Comparison of ENCODE assay signal across 19 cellular contexts in the genomic region with DNA sequence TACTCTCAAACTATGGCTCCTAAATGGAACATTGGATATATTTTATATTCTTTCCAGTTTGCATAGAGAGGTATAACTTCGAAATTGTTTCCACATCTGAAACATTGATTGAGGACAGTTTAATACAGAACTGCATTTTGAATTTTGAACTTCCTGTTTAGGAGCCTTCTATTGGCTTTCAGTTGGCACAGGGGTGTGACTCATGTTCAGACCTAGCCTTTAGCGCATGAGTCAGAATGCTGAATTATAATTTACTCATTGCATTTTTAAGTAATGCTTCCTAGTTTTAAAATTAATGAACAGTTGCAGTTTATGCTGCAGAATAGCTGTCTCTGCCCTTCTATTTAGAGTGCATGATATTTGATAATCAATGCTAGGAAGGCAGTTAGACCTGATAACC.
DNase-seq lines count a peak whose midpoint lies in the region; ATAC-seq, FAIRE-seq and TF ChIP-seq lines count a peak whose summit lies in the region.
"Had no signal": no experiment of that assay in that cellular context is flagged by ENCODE, and none has a peak within 500 bp of the region (broad histone marks: within the 10 kb centered on the region; RNA-seq: fewer than 3 reads in every experiment).

No MANE protein-coding gene starts in this region.

- H3K27me3 ChIP-seq in A673 (replicated peaks; ENCODE audit: insufficient read depth, low read depth, low read length, poor library complexity) (no peaks in the 10 kb centered on the region), IMR-90 (ENCODE audit: control insufficient read depth, insufficient read depth, low read length) (no peaks in the 10 kb centered on the region), foreskin keratinocyte (no peaks in the 10 kb centered on the region)

- H3K18ac ChIP-seq in IMR-90 (ENCODE audit: low read depth, low read length): no peak overlapping the region

- in situ Hi-C loops in IMR-90 (cut with MboI; ENCODE audit: low sequenced_read_pairs): no loop called here

- no peaks in the 10 kb centered on the region for H3K9me1 ChIP-seq in IMR-90 (ENCODE audit: insufficient read depth, low read length)

- H2BK15ac ChIP-seq in IMR-90 (ENCODE audit: low read depth, low read length): no peak overlapping the region

- H2AFZ ChIP-seq in IMR-90 (replicated peaks; ENCODE audit: low read length, poor library complexity): no peak overlapping the region

- TF ChIP-seq RAD21 in IMR-90 (IDR thresholded peaks at IDR 0.05; ENCODE audit: low read length): no peak

- no peaks in the 10 kb centered on the region for H3K79me1 ChIP-seq in IMR-90 (ENCODE audit: low read depth in 1 of 2, low read length in 2 of 2)

- H3K56ac ChIP-seq in IMR-90 (ENCODE audit: extremely low read depth, insufficient read depth, low read length): no peak overlapping the region

- H2AK9ac ChIP-seq in IMR-90 (replicated peaks; ENCODE audit: low read depth, low read length, poor library complexity): no peak overlapping the region

- TF ChIP-seq CTCF in A673 (conservative IDR thresholded peaks at IDR 0.05; ENCODE audit: low read depth, low read length) (no peak), IMR-90 (conservative IDR thresholded peaks at IDR 0.05; ENCODE audit: low read depth, low read length) (no peak), foreskin keratinocyte (conservative IDR thresholded peaks at IDR 0.05) (no peak)

- no peak overlapping the region for H4K5ac ChIP-seq in IMR-90 (ENCODE audit: low read depth, low read length)

- no peak overlapping the region for H3K23ac ChIP-seq in IMR-90 (ENCODE audit: low read depth, low read length)

- intact Hi-C loops in A673 (cut with micrococcal nuclease; ENCODE audit: unreplicated experiment) (no loop called here), IMR-90 (cut with micrococcal nuclease) (no loop called here)

- no peak overlapping the region for H2BK5ac ChIP-seq in IMR-90 (ENCODE audit: low read depth, low read length, poor library complexity, severe bottlenecking)

- DNase-seq in A673 (ENCODE audit: low spot score) (peak; percentile 1), IMR-90 (peak; percentile 29), astrocyte of the hippocampus (ENCODE audit: low read depth, low spot score) (peak; percentile 6), foreskin keratinocyte (peak; percentile 11 to 32), T-helper 2 cell (no peak), RCC 7860 (ENCODE audit: low spot score) (no peak), NCI-H1092 treated with DMSO at 0.1 percent for 48 hours (lab: John Stamatoyannopoulos, UW) (no peak)
- DNase-seq: Calu3; CD4-positive, alpha-beta T cell; DND-41; GDM1; Kasumi-1; NCI-H1092; NCI-H1694; NCI-H774; SIG-M5 had no signal

- no peaks in the 10 kb centered on the region for H4K20me1 ChIP-seq in IMR-90 (ENCODE audit: insufficient read depth, low read length)

- TF ChIP-seq POLR2A in IMR-90 (IDR thresholded peaks at IDR 0.05; ENCODE audit: low read depth, low read length): no peak

- BruUV-seq in A673 (replicated peaks; lab: Mats Ljungman, UMichigan) (no TSS peak), IMR-90 (replicated peaks; lab: Mats Ljungman, UMichigan) (no TSS peak)

- H3K4me2 ChIP-seq in IMR-90 (ENCODE audit: low read depth, low read length): no peak overlapping the region
- H3K4me2 ChIP-seq: A549 had no signal

- no peak overlapping the region for H4K91ac ChIP-seq in IMR-90 (ENCODE audit: insufficient read depth, low read depth, low read length)

- H3K4me1 ChIP-seq in A673 (ENCODE audit: insufficient read depth, low read length, poor library complexity, severe bottlenecking) (no peaks in the 10 kb centered on the region), IMR-90 (ENCODE audit: control insufficient read depth, insufficient read depth, low read length) (no peaks in the 10 kb centered on the region), foreskin keratinocyte (no peaks in the 10 kb centered on the region)
- H3K4me1 ChIP-seq: A549 had no signal

- no peak overlapping the region for H4K8ac ChIP-seq in IMR-90 (ENCODE audit: low read depth in 2 of 2, low read length in 2 of 2)

- H3K36me3 ChIP-seq in A673 (ENCODE audit: insufficient read depth, low read length, poor library complexity, severe bottlenecking): no peaks in the 10 kb centered on the region
- H3K36me3 ChIP-seq in IMR-90 (ENCODE audit: control insufficient read depth, insufficient read depth, low read length): no peaks in the 10 kb centered on the region

- POLR2A ChIA-PET in A673 (lab: Charles Lee; ENCODE audit: low non-redundant PET) (no interaction called here), IMR-90 (lab: Charles Lee; ENCODE audit: unreplicated experiment) (no interaction called here)

- H3K14ac ChIP-seq in IMR-90 (replicated peaks; ENCODE audit: low read depth, low read length): no peak overlapping the region

- H3K4me3 ChIP-seq in A673 (ENCODE audit: low read depth, low read length, poor library complexity, severe bottlenecking) (no peak overlapping the region), IMR-90 (ENCODE audit: insufficient read depth, low read depth, low read length) (no peak overlapping the region)
- H3K4me3 ChIP-seq: A549 had no signal

- FAIRE-seq in RCC 7860 (lab: Jason Lieb, UNC): no peak
- FAIRE-seq: A549, GM12892, H1 had no signal

- no peak overlapping the region for H3K9ac ChIP-seq in IMR-90 (ENCODE audit: low read depth, low read length)

- no peak overlapping the region for H2AK5ac ChIP-seq in IMR-90 (ENCODE audit: low read depth, low read length)

- H3K9me3 ChIP-seq in A673 (ENCODE audit: low read depth, low read length, poor library complexity, severe bottlenecking) (peaks cover 3% of the 10 kb centered on the region), IMR-90 (ENCODE audit: control insufficient read depth, insufficient read depth, low read length) (no peaks in the 10 kb centered on the region)
- H3K9me3 ChIP-seq: A549 had no signal

- WGBS in IMR-90 (ENCODE audit: extremely low coverage in 2 of 2, insufficient read length in 1 of 2), 2 experiments: no CpG with 5 or more reads among the region's 2 CpGs

- ATAC-seq in IMR-90 (ENCODE audit: low read depth): no peak
- ATAC-seq in foreskin keratinocyte: peak; percentile 78
- ATAC-seq: A549 had no signal

- dilution Hi-C loops in IMR-90 (cut with HindIII; ENCODE audit: low sequenced_read_pairs, unreplicated experiment): no loop called here

- no peak overlapping the region for H2BK20ac ChIP-seq in IMR-90 (ENCODE audit: low read depth, low read length)

- H2BK120ac ChIP-seq in IMR-90 (ENCODE audit: low read depth, low read length): no peak overlapping the region

- CTCF ChIA-PET in A673 (lab: Charles Lee): no interaction called here
- CTCF ChIA-PET in IMR-90 (lab: Yijun Ruan, JAX): no interaction called here

- no peak overlapping the region for H3K4ac ChIP-seq in IMR-90 (ENCODE audit: low read depth, low read length)

- H3K27ac ChIP-seq in A673 (ENCODE audit: low read depth, low read length, poor library complexity, severe bottlenecking): no peak overlapping the region
- H3K27ac ChIP-seq in IMR-90 (ENCODE audit: insufficient read depth, low read length): no peak overlapping the region
- no peak overlapping the region for H3K27ac ChIP-seq in foreskin keratinocyte
- H3K27ac ChIP-seq: A549 had no signal

TF ChIP-seq in IMR-90, 13 proteins besides CTCF, POLR2A, EP300 and RAD21:
- TF ChIP-seq MXI1 (IDR thresholded peaks at IDR 0.05; ENCODE audit: borderline replicate concordance, low read depth, low read length) (no peak), MAZ (IDR thresholded peaks at IDR 0.05; ENCODE audit: borderline replicate concordance, low read depth, low read length) (no peak), SMC3 (IDR thresholded peaks at IDR 0.05; ENCODE audit: low read depth, low read length) (no peak), CEBPB (IDR thresholded peaks at IDR 0.05; ENCODE audit: low read depth, low read length) (no peak)
- TF ChIP-seq, protein P1, sequence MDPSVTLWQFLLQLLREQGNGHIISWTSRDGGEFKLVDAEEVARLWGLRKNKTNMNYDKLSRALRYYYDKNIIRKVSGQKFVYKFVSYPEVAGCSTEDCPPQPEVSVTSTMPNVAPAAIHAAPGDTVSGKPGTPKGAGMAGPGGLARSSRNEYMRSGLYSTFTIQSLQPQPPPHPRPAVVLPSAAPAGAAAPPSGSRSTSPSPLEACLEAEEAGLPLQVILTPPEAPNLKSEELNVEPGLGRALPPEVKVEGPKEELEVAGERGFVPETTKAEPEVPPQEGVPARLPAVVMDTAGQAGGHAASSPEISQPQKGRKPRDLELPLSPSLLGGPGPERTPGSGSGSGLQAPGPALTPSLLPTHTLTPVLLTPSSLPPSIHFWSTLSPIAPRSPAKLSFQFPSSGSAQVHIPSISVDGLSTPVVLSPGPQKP (IDR thresholded peaks at IDR 0.05; ENCODE audit: borderline replicate concordance, low read depth, low read length): no peak

Comparison
In these comparisons a context has a peak if more than half of its experiments do, and no peak if none do; other contexts are left out.
1. DNase-seq: peak in A673 (single experiment), IMR-90 (single experiment), astrocyte of the hippocampus (single experiment) and foreskin keratinocyte (2 of 2); none in T-helper 2 cell (0 of 5), RCC 7860 (single experiment) and NCI-H1092 treated with DMSO at 0.1 percent for 48 hours (single experiment).